Comparison of ENCODE assay signal across 38 cellular contexts in genomic region chr18:11700876-11701275, GRCh38.
"Had no signal": no experiment of that assay in that cellular context is flagged by ENCODE, and none has a peak within 500 bp of the region (broad histone marks: within the 10 kb centered on the region; RNA-seq: fewer than 3 reads in every experiment).

No MANE protein-coding gene starts in this region.

- H3K36me3 ChIP-seq: adrenal gland, ascending aorta, brain microvascular endothelial cell, breast epithelium, cardiac muscle cell had no signal

- H3K9me3 ChIP-seq: adrenal gland, ascending aorta, body of pancreas, breast epithelium had no signal

- H3K9me3 Mint-ChIP-seq: activated naive CD4-positive, alpha-beta T cell treated with anti-CD3 and anti-CD28 coated beads for 36 hours; activated naive CD4-positive, alpha-beta T cell treated with anti-CD3 and anti-CD28 coated beads, Interleukin-2, amount 10 ng/mL, durations not matched to agents 7 days and 5 days; activated naive CD4-positive, alpha-beta T cell treated with anti-CD3 and anti-CD28 coated beads, Interleukin-2, amount 50 U/mL, for 24 hours; activated naive CD4-positive, alpha-beta T cell treated with anti-CD3 and anti-CD28 coated beads, Interleukin-2, amount 50 U/mL, for 72 hours; activated naive CD8-positive, alpha-beta T cell treated with anti-CD3 and anti-CD28 coated beads for 36 hours; activated naive CD8-positive, alpha-beta T cell treated with anti-CD3 and anti-CD28 coated beads, Interleukin-2, amount 10 ng/mL, durations not matched to agents 7 days and 5 days; activated naive CD8-positive, alpha-beta T cell treated with anti-CD3 and anti-CD28 coated beads, Interleukin-2, amount 50 U/mL, for 24 hours; activated T-cell treated with anti-CD3 and anti-CD28 coated beads, Interleukin-2, amount 50 U/mL, for 24 hours; activated T-cell treated with anti-CD3 and anti-CD28 coated beads, Interleukin-2, amount 50 U/mL, for 4 hours; activated T-cell treated with anti-CD3 and anti-CD28 coated beads, Interleukin-2, amount 50 U/mL, for 72 hours; activated T-helper 1 cell treated with anti-CD3 and anti-CD28 coated beads, Interleukin-12 subunit alpha, Interleukin-12 subunit beta, Interleukin-2, Interleukin-4 antibody, amounts not matched to agents 30 ng/mL and 10 ng/mL and 1 ng/mL, durations not matched to agents 14 hours and 24 hours and 36 hours; activated T-helper 17 cell treated with anti-CD3 and anti-CD28 coated beads, Interleukin-2, amount 50 U/mL, for 72 hours; activated T-helper 2 cell treated with anti-CD3 and anti-CD28 coated beads, Interferon-gamma antibody, Interleukin-2, Interleukin-4, amounts not matched to agents 10 μg/mL and 5 μg/mL and 100 μg/mL, durations not matched to agents 14 hours and 24 hours and 36 hours; brain; central memory CD8-positive, alpha-beta T cell had no signal

- DNase-seq: activated effector memory CD4-positive, alpha-beta T cell treated with anti-CD3 and anti-CD28 coated beads, Interleukin-2, amount 50 U/mL, for 16 hours; activated effector memory CD4-positive, alpha-beta T cell treated with Interleukin-2 at 50 U/mL for 16 hours; activated gamma-delta T cell; activated gamma-delta T cell treated with Interleukin-2 at 50 U/mL for 16 hours; activated naive CD4-positive, alpha-beta T cell; activated naive CD4-positive, alpha-beta T cell treated with anti-CD3 and anti-CD28 coated beads for 36 hours; activated naive CD4-positive, alpha-beta T cell treated with anti-CD3 and anti-CD28 coated beads, Interleukin-2, amount 10 ng/mL, durations not matched to agents 7 days and 5 days; activated naive CD4-positive, alpha-beta T cell treated with anti-CD3 and anti-CD28 coated beads, Interleukin-2, amount 50 U/mL, for 16 hours; activated naive CD4-positive, alpha-beta T cell treated with Interleukin-2 at 50 U/mL for 16 hours; activated naive CD8-positive, alpha-beta T cell treated with anti-CD3 and anti-CD28 coated beads for 36 hours; activated naive CD8-positive, alpha-beta T cell treated with anti-CD3 and anti-CD28 coated beads, Interleukin-2, amount 10 ng/mL, durations not matched to agents 7 days and 5 days; activated naive CD8-positive, alpha-beta T cell treated with anti-CD3 and anti-CD28 coated beads, Interleukin-2, amount 50 U/mL, for 24 hours; activated T-cell treated with anti-CD3 and anti-CD28 coated beads, Interleukin-2, amount 50 U/mL, for 1 hour; activated T-cell treated with anti-CD3 and anti-CD28 coated beads, Interleukin-2, amount 50 U/mL, for 24 hours; activated T-cell treated with anti-CD3 and anti-CD28 coated beads, Interleukin-2, amount 50 U/mL, for 4 hours; activated T-cell treated with anti-CD3 and anti-CD28 coated beads, Interleukin-2, amount 50 U/mL, for 48 hours; activated T-cell treated with anti-CD3 and anti-CD28 coated beads, Interleukin-2, amount 50 U/mL, for 72 hours; adrenal gland; amniotic stem cell; amygdala; anterior cingulate cortex; aorta; body of pancreas; brain microvascular endothelial cell; caudate nucleus; central memory CD4-positive, alpha-beta T cell; cerebellar nuclear complex had no signal

- H3K27ac Mint-ChIP-seq: activated naive CD4-positive, alpha-beta T cell treated with anti-CD3 and anti-CD28 coated beads for 36 hours; activated naive CD4-positive, alpha-beta T cell treated with anti-CD3 and anti-CD28 coated beads, Interleukin-2, amount 10 ng/mL, durations not matched to agents 7 days and 5 days; activated naive CD4-positive, alpha-beta T cell treated with anti-CD3 and anti-CD28 coated beads, Interleukin-2, amount 50 U/mL, for 24 hours; activated naive CD4-positive, alpha-beta T cell treated with anti-CD3 and anti-CD28 coated beads, Interleukin-2, amount 50 U/mL, for 72 hours; activated naive CD8-positive, alpha-beta T cell; activated naive CD8-positive, alpha-beta T cell treated with anti-CD3 and anti-CD28 coated beads for 36 hours; activated naive CD8-positive, alpha-beta T cell treated with anti-CD3 and anti-CD28 coated beads, Interleukin-2, amount 10 ng/mL, durations not matched to agents 7 days and 5 days; activated naive CD8-positive, alpha-beta T cell treated with anti-CD3 and anti-CD28 coated beads, Interleukin-2, amount 50 U/mL, for 24 hours; activated T-cell treated with anti-CD3 and anti-CD28 coated beads, Interleukin-2, amount 50 U/mL, for 24 hours; activated T-cell treated with anti-CD3 and anti-CD28 coated beads, Interleukin-2, amount 50 U/mL, for 72 hours; activated T-helper 1 cell treated with anti-CD3 and anti-CD28 coated beads, Interleukin-12 subunit alpha, Interleukin-12 subunit beta, Interleukin-2, Interleukin-4 antibody, amounts not matched to agents 30 ng/mL and 10 ng/mL and 1 ng/mL, durations not matched to agents 14 hours and 24 hours and 36 hours; activated T-helper 17 cell treated with anti-CD3 and anti-CD28 coated beads, Interleukin-2, amount 50 U/mL, for 72 hours; activated T-helper 2 cell treated with anti-CD3 and anti-CD28 coated beads, Interferon-gamma antibody, Interleukin-2, Interleukin-4, amounts not matched to agents 10 μg/mL and 5 μg/mL and 100 μg/mL, durations not matched to agents 14 hours and 24 hours and 36 hours; brain had no signal

- H3K4me1 Mint-ChIP-seq: activated naive CD4-positive, alpha-beta T cell treated with anti-CD3 and anti-CD28 coated beads, Interleukin-2, amount 10 ng/mL, durations not matched to agents 7 days and 5 days; activated naive CD4-positive, alpha-beta T cell treated with anti-CD3 and anti-CD28 coated beads, Interleukin-2, amount 50 U/mL, for 24 hours; activated naive CD8-positive, alpha-beta T cell treated with anti-CD3 and anti-CD28 coated beads for 36 hours; activated naive CD8-positive, alpha-beta T cell treated with anti-CD3 and anti-CD28 coated beads, Interleukin-2, amount 10 ng/mL, durations not matched to agents 7 days and 5 days; activated naive CD8-positive, alpha-beta T cell treated with anti-CD3 and anti-CD28 coated beads, Interleukin-2, amount 50 U/mL, for 24 hours; activated T-helper 17 cell treated with anti-CD3 and anti-CD28 coated beads, Interleukin-2, amount 50 U/mL, for 72 hours; central memory CD8-positive, alpha-beta T cell had no signal

- H3K27me3 ChIP-seq: adrenal gland, ascending aorta, body of pancreas, brain microvascular endothelial cell, breast epithelium, cardiac muscle cell had no signal

- H3K4me3 Mint-ChIP-seq: activated naive CD4-positive, alpha-beta T cell treated with anti-CD3 and anti-CD28 coated beads for 36 hours; activated naive CD4-positive, alpha-beta T cell treated with anti-CD3 and anti-CD28 coated beads, Interleukin-2, amount 10 ng/mL, durations not matched to agents 7 days and 5 days; activated naive CD4-positive, alpha-beta T cell treated with anti-CD3 and anti-CD28 coated beads, Interleukin-2, amount 50 U/mL, for 24 hours; activated naive CD8-positive, alpha-beta T cell; activated naive CD8-positive, alpha-beta T cell treated with anti-CD3 and anti-CD28 coated beads for 36 hours; activated naive CD8-positive, alpha-beta T cell treated with anti-CD3 and anti-CD28 coated beads, Interleukin-2, amount 10 ng/mL, durations not matched to agents 7 days and 5 days; activated naive CD8-positive, alpha-beta T cell treated with anti-CD3 and anti-CD28 coated beads, Interleukin-2, amount 50 U/mL, for 24 hours; activated T-cell treated with anti-CD3 and anti-CD28 coated beads, Interleukin-2, amount 50 U/mL, for 24 hours; activated T-cell treated with anti-CD3 and anti-CD28 coated beads, Interleukin-2, amount 50 U/mL, for 4 hours; activated T-cell treated with anti-CD3 and anti-CD28 coated beads, Interleukin-2, amount 50 U/mL, for 72 hours; activated T-helper 1 cell treated with anti-CD3 and anti-CD28 coated beads, Interleukin-12 subunit alpha, Interleukin-12 subunit beta, Interleukin-2, Interleukin-4 antibody, amounts not matched to agents 30 ng/mL and 10 ng/mL and 1 ng/mL, durations not matched to agents 14 hours and 24 hours and 36 hours; activated T-helper 17 cell treated with anti-CD3 and anti-CD28 coated beads, Interleukin-2, amount 50 U/mL, for 72 hours; brain; central memory CD8-positive, alpha-beta T cell had no signal

- H3K4me1 ChIP-seq: adrenal gland, ascending aorta, body of pancreas, breast epithelium had no signal

- H3K27me3 Mint-ChIP-seq: brain had no signal

- H3K36me3 Mint-ChIP-seq: activated naive CD4-positive, alpha-beta T cell treated with anti-CD3 and anti-CD28 coated beads, Interleukin-2, amount 10 ng/mL, durations not matched to agents 7 days and 5 days; activated naive CD4-positive, alpha-beta T cell treated with anti-CD3 and anti-CD28 coated beads, Interleukin-2, amount 50 U/mL, for 24 hours; activated naive CD4-positive, alpha-beta T cell treated with anti-CD3 and anti-CD28 coated beads, Interleukin-2, amount 50 U/mL, for 72 hours; activated naive CD8-positive, alpha-beta T cell; activated naive CD8-positive, alpha-beta T cell treated with anti-CD3 and anti-CD28 coated beads for 36 hours; activated naive CD8-positive, alpha-beta T cell treated with anti-CD3 and anti-CD28 coated beads, Interleukin-2, amount 10 ng/mL, durations not matched to agents 7 days and 5 days; brain had no signal

- H3K4me3 ChIP-seq: adrenal gland, ascending aorta, body of pancreas, breast epithelium, cardiac muscle cell had no signal

- H3K27ac ChIP-seq: adrenal gland, ascending aorta, body of pancreas, brain microvascular endothelial cell, breast epithelium, cardiac muscle cell had no signal
